35 cellular contexts compared by ENCODE assay signal in the genomic region with DNA sequence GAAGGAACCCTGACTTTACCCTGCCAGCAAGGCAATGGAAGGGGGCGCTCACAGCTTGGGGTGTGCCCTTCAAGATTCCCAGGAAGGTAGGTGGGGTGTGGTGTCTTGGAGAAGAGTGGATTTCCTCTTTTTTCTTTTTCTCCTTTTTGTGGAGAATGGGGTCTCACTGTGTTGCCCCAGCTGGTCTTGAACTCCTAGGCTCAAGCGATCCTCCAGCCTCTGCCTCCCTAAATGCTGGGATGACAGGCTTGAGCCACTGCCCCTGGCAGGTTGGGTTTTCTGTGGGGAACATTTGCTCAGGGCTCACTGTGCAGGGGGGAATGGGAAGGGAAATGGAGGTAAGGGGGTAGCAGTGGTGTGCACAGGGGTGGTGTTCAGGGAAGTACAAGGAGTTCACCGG. TPM values are rescaled to one million over a fixed set of nuclear protein-coding genes. Genes with fewer than 3 reads are reported as not detected.
"Had no signal": no experiment of that assay in that cellular context is flagged by ENCODE, and none has a peak within 500 bp of the region (broad histone marks: within the 10 kb centered on the region; RNA-seq: fewer than 3 reads in every experiment).

No MANE protein-coding gene starts in this region.

- ATAC-seq: activated CD8-positive, alpha-beta T cell treated with anti-CD3 and anti-CD28 coated beads for 36 hours; activated T-cell treated with anti-CD3 and anti-CD28 coated beads, Interleukin-2, amount 50 U/mL, for 72 hours; activated T-helper 17 cell treated with anti-CD3 and anti-CD28 coated beads, Interleukin-2, amount 50 U/mL, for 72 hours; body of pancreas; PC-3; SK-N-SH treated with all-trans-retinoic acid at 6 μM for 48 hours had no signal

- H3K4me1 ChIP-seq: breast epithelium had no signal

- H3K27ac ChIP-seq: adrenal gland, body of pancreas, breast epithelium, Peyer's patch, VCaP had no signal

- H3K9me3 ChIP-seq: adrenal gland, body of pancreas, breast epithelium, Peyer's patch had no signal

- DNase-seq: activated B cell treated with CpG ODN at 0.5 μM for 24 hours; activated CD4-positive, alpha-beta T cell treated with anti-CD3 and anti-CD28 coated beads for 4 hours; activated CD4-positive, CD25-positive, alpha-beta regulatory T cell treated with anti-CD3 and anti-CD28 coated beads, Interleukin-2, amount 50 U/mL, for 72 hours; activated CD8-positive, alpha-beta T cell treated with anti-CD3 and anti-CD28 coated beads for 36 hours; activated effector memory CD4-positive, alpha-beta T cell treated with anti-CD3 and anti-CD28 coated beads, Interleukin-2, amount 50 U/mL, for 16 hours; activated naive CD4-positive, alpha-beta T cell; activated naive CD4-positive, alpha-beta T cell treated with anti-CD3 and anti-CD28 coated beads, Interleukin-2, amount 50 U/mL, for 16 hours; activated naive CD8-positive, alpha-beta T cell treated with anti-CD3 and anti-CD28 coated beads for 36 hours; activated T-cell treated with anti-CD3 and anti-CD28 coated beads, Interleukin-2, amount 50 U/mL, for 1 hour; activated T-cell treated with anti-CD3 and anti-CD28 coated beads, Interleukin-2, amount 50 U/mL, for 72 hours; adrenal gland; body of pancreas; NCI-H1092 treated with DMSO at 0.1 percent for 48 hours; NCI-H1417; NCI-H146; NCI-H187; NCI-H2029 treated with DMSO at 0.1 percent for 48 hours; NCI-H2107; NCI-H2171; NCI-H510A; NCI-H526; NCI-H748 treated with DMSO at 0.1 percent for 48 hours; NK-92 treated with Interleukin-12 subunit alpha and Interleukin-12 subunit beta, amount 100 ng/mL, for 24 hours; PC-3; Peyer's patch; RPMI8226; SIG-M5; T-helper 1 cell; T-helper 2 cell; T-helper 9 cell had no signal

- H3K36me3 Mint-ChIP-seq: activated naive CD8-positive, alpha-beta T cell treated with anti-CD3 and anti-CD28 coated beads for 36 hours had no signal

- FAIRE-seq: astrocyte had no signal

- H3K27ac Mint-ChIP-seq: activated B cell treated with CpG ODN at 0.5 μM for 24 hours; activated CD8-positive, alpha-beta T cell treated with anti-CD3 and anti-CD28 coated beads for 36 hours; activated naive CD8-positive, alpha-beta T cell treated with anti-CD3 and anti-CD28 coated beads for 36 hours; activated T-cell treated with anti-CD3 and anti-CD28 coated beads, Interleukin-2, amount 50 U/mL, for 72 hours; activated T-helper 17 cell treated with anti-CD3 and anti-CD28 coated beads, Interleukin-2, amount 50 U/mL, for 72 hours had no signal

- H3K4me1 Mint-ChIP-seq: activated T-helper 17 cell treated with anti-CD3 and anti-CD28 coated beads, Interleukin-2, amount 50 U/mL, for 72 hours had no signal

- H3K4me3 ChIP-seq: adrenal gland, body of pancreas, breast epithelium, Peyer's patch had no signal

- H3K27me3 Mint-ChIP-seq: activated B cell treated with CpG ODN at 0.5 μM for 24 hours; activated CD8-positive, alpha-beta T cell treated with anti-CD3 and anti-CD28 coated beads for 36 hours; activated naive CD8-positive, alpha-beta T cell treated with anti-CD3 and anti-CD28 coated beads for 36 hours; activated T-helper 17 cell treated with anti-CD3 and anti-CD28 coated beads, Interleukin-2, amount 50 U/mL, for 72 hours had no signal

- H3K36me3 ChIP-seq: adrenal gland, breast epithelium, Peyer's patch had no signal

- H3K9me3 Mint-ChIP-seq: activated B cell treated with CpG ODN at 0.5 μM for 24 hours; activated CD8-positive, alpha-beta T cell treated with anti-CD3 and anti-CD28 coated beads for 36 hours; activated naive CD8-positive, alpha-beta T cell treated with anti-CD3 and anti-CD28 coated beads for 36 hours; activated T-cell treated with anti-CD3 and anti-CD28 coated beads, Interleukin-2, amount 50 U/mL, for 72 hours; activated T-helper 17 cell treated with anti-CD3 and anti-CD28 coated beads, Interleukin-2, amount 50 U/mL, for 72 hours had no signal

- H3K4me3 Mint-ChIP-seq: activated B cell treated with CpG ODN at 0.5 μM for 24 hours; activated CD8-positive, alpha-beta T cell treated with anti-CD3 and anti-CD28 coated beads for 36 hours; activated naive CD8-positive, alpha-beta T cell treated with anti-CD3 and anti-CD28 coated beads for 36 hours; activated T-cell treated with anti-CD3 and anti-CD28 coated beads, Interleukin-2, amount 50 U/mL, for 72 hours; activated T-helper 17 cell treated with anti-CD3 and anti-CD28 coated beads, Interleukin-2, amount 50 U/mL, for 72 hours had no signal

RNA-seq across cellular contexts. Expression of a gene that starts 7.7 kb away (rescaled TPM):
- total RNA-seq: PC-3 had no signal
